12 cellular contexts compared by ENCODE assay signal in genomic region chr7:116327751-116328150, GRCh38.
A peak's percentile ranks its signal among the peaks of the same experiment; 100 is the strongest.
DNase-seq lines count a peak whose midpoint lies in the region; FAIRE-seq and TF ChIP-seq lines count a peak whose summit lies in the region.
"Had no signal": no experiment of that assay in that cellular context is flagged by ENCODE, and none has a peak within 500 bp of the region (broad histone marks: within the 10 kb centered on the region; RNA-seq: fewer than 3 reads in every experiment).

No MANE protein-coding gene starts in this region.

- no peak for FAIRE-seq in bronchial epithelial cell (lab: Jason Lieb, UNC)

- no peak overlapping the region for H3K4me3 ChIP-seq in AG04449 (ENCODE audit: low read depth, low read length)
- no peak overlapping the region for H3K4me3 ChIP-seq in bronchial epithelial cell (ENCODE audit: low read depth, low read length)

- no peak overlapping the region for H3K27ac ChIP-seq in substantia nigra (ENCODE audit: low read depth, low read length, poor library complexity, severe bottlenecking)

- no peaks in the 10 kb centered on the region for H3K27me3 ChIP-seq in bronchial epithelial cell (ENCODE audit: control insufficient read depth, insufficient read depth, low read length)

- TF ChIP-seq CTCF in AG04449 (IDR thresholded peaks at IDR 0.05; ENCODE audit: insufficient read depth, low read length, missing control alignments): no peak
- TF ChIP-seq CTCF in bronchial epithelial cell (IDR thresholded peaks at IDR 0.05; ENCODE audit: insufficient read depth, low read length, severe bottlenecking): no peak

- POLR2A ChIA-PET in AG04449 (lab: Yijun Ruan, JAX): interaction anchor here (0.9 to 1.4 kb wide), 2 partner anchors 56 to 199 kb away, joined by 3 read pairs; no protein-coding TSS in a partner anchor

- CTCF ChIA-PET in AG04449 (lab: Yijun Ruan, JAX): interaction anchor here (1.7 to 3.0 kb wide), 2 partner anchors 9 to 200 kb away, joined by 6 to 11 read pairs; no protein-coding TSS in a partner anchor

- DNase-seq in AG04449 (ENCODE audit: low read depth, low spot score) (peak; percentile 95), M059J (ENCODE audit: low read depth) (peak; percentile 81), bronchial epithelial cell (ENCODE audit: low read depth) (peak; percentile 26), kidney tubule cell (ENCODE audit: low spot score) (peak; percentile 88), substantia nigra (lab: John Stamatoyannopoulos, UW) (no peak), KG1 (lab: John Stamatoyannopoulos, UW) (no peak), inferior parietal cortex (ENCODE audit: extremely low spot score) (no peak)
- DNase-seq in central memory CD4-positive, alpha-beta T cell: no peak
- DNase-seq: left cardiac atrium; NCI-H187; stimulated activated CD4-positive, alpha-beta T cell treated with anti-CD3 and anti-CD28 coated beads, Interleukin-4, amount 100 ng/mL, for 1 hour; stimulated activated naive CD8-positive, alpha-beta T cell treated with anti-CD3 and anti-CD28 coated beads, Interleukin-15, amount 100 ng/mL, for 72 hours had no signal

- H3K36me3 ChIP-seq in bronchial epithelial cell (ENCODE audit: control insufficient read depth, insufficient read depth, low read length): no peaks in the 10 kb centered on the region

Comparison
In these comparisons a context has a peak if more than half of its experiments do, and no peak if none do; other contexts are left out.
1. DNase-seq: peak in AG04449 (single experiment), M059J (single experiment), bronchial epithelial cell (single experiment) and kidney tubule cell (single experiment); none in central memory CD4-positive, alpha-beta T cell (single experiment), substantia nigra (0 of 49), KG1 (single experiment) and inferior parietal cortex (single experiment).